Comparison of ENCODE assay signal across 23 cellular contexts in genomic region chr3:20558161-20558560, GRCh38.
"Had no signal": no experiment of that assay in that cellular context is flagged by ENCODE, and none has a peak within 500 bp of the region (broad histone marks: within the 10 kb centered on the region; RNA-seq: fewer than 3 reads in every experiment).

No MANE protein-coding gene starts in this region.

- H3K9me3 ChIP-seq: gastrocnemius medialis, right lobe of liver, thoracic aorta, upper lobe of right lung, uterus had no signal

- H3K4me1 ChIP-seq: gastrocnemius medialis, parathyroid adenoma, right lobe of liver, transverse colon, upper lobe of right lung, uterus had no signal

- H3K4me2 ChIP-seq: neural progenitor cell had no signal

- H3K9ac ChIP-seq: neural progenitor cell, parathyroid adenoma had no signal

- ATAC-seq: esophagus mucosa; gastrocnemius medialis; left lobe of liver; natural killer cell treated with Interleukin-12 subunit alpha and Interleukin-12 subunit beta and Interleukin-15 and Interleukin-18, amount 100 ng/mL, for 72 hours; right lobe of liver; stimulated activated naive B cell treated with anti-CD40 and anti-IgM and Interleukin-4, amounts not matched to agents 10 μg/mL and 1 μg/mL and 100 μg/mL, for 72 hours; upper lobe of right lung had no signal

- H3K27ac ChIP-seq: epithelial cell of prostate, gastrocnemius medialis, neural progenitor cell, parathyroid adenoma, right lobe of liver, thoracic aorta, transverse colon, upper lobe of right lung, uterus had no signal

- H3K79me2 ChIP-seq: parathyroid adenoma had no signal

- H3K4me3 ChIP-seq: gastrocnemius medialis, lung, neural progenitor cell, right lobe of liver, thoracic aorta, transverse colon, upper lobe of right lung, uterus had no signal

- H3K36me3 ChIP-seq: gastrocnemius medialis, neural progenitor cell, right lobe of liver, thoracic aorta, transverse colon, upper lobe of right lung, uterus had no signal

- H2AFZ ChIP-seq: neural progenitor cell, parathyroid adenoma had no signal

- DNase-seq: effector CD8-positive, alpha-beta T cell; endodermal cell; foreskin fibroblast; gastrocnemius medialis; head of caudate nucleus; naive B cell; right lobe of liver; small intestine; stimulated activated CD4-positive, alpha-beta T cell treated with anti-CD3 and anti-CD28 coated beads, Interleukin-15, amount 100 ng/mL, for 24 hours; stimulated activated CD4-positive, alpha-beta T cell treated with anti-CD3 and anti-CD28 coated beads, Interleukin-2, amount 100 ng/mL, for 48 hours; stimulated activated naive B cell treated with anti-CD40 and anti-IgM and Interleukin-4, amounts not matched to agents 10 μg/mL and 1 μg/mL and 100 μg/mL, for 72 hours; transverse colon; upper lobe of right lung; uterus had no signal

- FAIRE-seq: keratinocyte, small intestine had no signal

- H3K27me3 ChIP-seq: gastrocnemius medialis, neural progenitor cell, right lobe of liver, transverse colon, upper lobe of right lung, uterus had no signal
